ENCODE assay signal across 28 cellular contexts in genomic region chr14:43183916-43184315, GRCh38.
"Had no signal": no experiment of that assay in that cellular context is flagged by ENCODE, and none has a peak within 500 bp of the region (broad histone marks: within the 10 kb centered on the region; RNA-seq: fewer than 3 reads in every experiment).

No MANE protein-coding gene starts in this region.

- FAIRE-seq: islet of Langerhans, small intestine, urothelium cell line had no signal

- H3K27ac Mint-ChIP-seq: immature natural killer cell; mesothelial cell of epicardium; natural killer cell; nephron progenitor cell; neural progenitor cell; progenitor cell of endocrine pancreas; stimulated activated effector memory CD8-positive, alpha-beta T cell treated with anti-CD3 and anti-CD28 coated beads, Interleukin-12 subunit alpha, Interleukin-12 subunit beta, amount 100 ng/mL, for 72 hours; stimulated activated naive CD8-positive, alpha-beta T cell treated with anti-CD3 and anti-CD28 coated beads, Interleukin-15, Interleukin-2, amounts not matched to agents 100 ng/mL and 50 ng/mL, for 24 hours had no signal

- H3K36me3 Mint-ChIP-seq: immature natural killer cell; mesothelial cell of epicardium; naive B cell; neural progenitor cell; stimulated activated effector memory CD8-positive, alpha-beta T cell treated with anti-CD3 and anti-CD28 coated beads, Interleukin-12 subunit alpha, Interleukin-12 subunit beta, amount 100 ng/mL, for 72 hours had no signal

- H3K27ac ChIP-seq: left ventricle myocardium inferior, neural progenitor cell, neutrophil, ovary, sigmoid colon, spleen, suprapubic skin, thoracic aorta, tibial artery, upper lobe of right lung had no signal

- H3K4me1 Mint-ChIP-seq: immature natural killer cell; mesothelial cell of epicardium; naive B cell; natural killer cell; nephron progenitor cell; neural progenitor cell; stimulated activated effector memory CD8-positive, alpha-beta T cell treated with anti-CD3 and anti-CD28 coated beads, Interleukin-12 subunit alpha, Interleukin-12 subunit beta, amount 100 ng/mL, for 72 hours had no signal

- H3K27me3 ChIP-seq: neural progenitor cell, neutrophil, ovary, sigmoid colon, spleen, suprapubic skin, tibial artery, upper lobe of right lung had no signal

- H3K9ac ChIP-seq: neural progenitor cell had no signal

- H3K9me3 ChIP-seq: neutrophil, ovary, sigmoid colon, thoracic aorta, tibial artery, upper lobe of right lung had no signal

- H3K4me3 Mint-ChIP-seq: immature natural killer cell; mesothelial cell of epicardium; naive B cell; natural killer cell; nephron progenitor cell; neural progenitor cell; stimulated activated effector memory CD8-positive, alpha-beta T cell treated with anti-CD3 and anti-CD28 coated beads, Interleukin-12 subunit alpha, Interleukin-12 subunit beta, amount 100 ng/mL, for 72 hours; stimulated activated naive CD8-positive, alpha-beta T cell treated with anti-CD3 and anti-CD28 coated beads, Interleukin-15, Interleukin-2, amounts not matched to agents 100 ng/mL and 50 ng/mL, for 24 hours had no signal

- H3K4me1 ChIP-seq: left ventricle myocardium inferior, neural progenitor cell, sigmoid colon, spleen, suprapubic skin, tibial artery, upper lobe of right lung had no signal

- H3K9me3 Mint-ChIP-seq: nephron progenitor cell had no signal

- H3K27me3 Mint-ChIP-seq: naive B cell; progenitor cell of endocrine pancreas; stimulated activated naive CD8-positive, alpha-beta T cell treated with anti-CD3 and anti-CD28 coated beads, Interleukin-15, Interleukin-2, amounts not matched to agents 100 ng/mL and 50 ng/mL, for 24 hours had no signal

- DNase-seq: hippocampal formation; immature natural killer cell; left ventricle myocardium inferior; naive B cell; natural killer cell; nephron progenitor cell; occipital lobe; ovary; right cardiac atrium; sigmoid colon; small intestine; spleen; stimulated activated CD4-positive, alpha-beta T cell treated with anti-CD3 and anti-CD28 coated beads, Interleukin-4, amount 100 ng/mL, for 24 hours; stimulated activated naive CD4-positive, alpha-beta T cell; tibial artery; trophoblast cell; upper lobe of right lung had no signal

- H3K4me2 ChIP-seq: neural progenitor cell had no signal

- H3K36me3 ChIP-seq: left ventricle myocardium inferior, neural progenitor cell, neutrophil, ovary, sigmoid colon, spleen, suprapubic skin, thoracic aorta, tibial artery, upper lobe of right lung had no signal

- H2AFZ ChIP-seq: neural progenitor cell had no signal

- H3K4me3 ChIP-seq: left ventricle myocardium inferior, lung, neural progenitor cell, ovary, sigmoid colon, spleen, suprapubic skin, thoracic aorta, tibial artery, upper lobe of right lung had no signal
